ENCODE assay signal across 17 cellular contexts in genomic region chr6:44974511-44974910, GRCh38.
A peak's percentile ranks its signal among the peaks of the same experiment; 100 is the strongest.
DNase-seq lines count a peak whose midpoint lies in the region; ATAC-seq and TF ChIP-seq lines count a peak whose summit lies in the region.
"Had no signal": no experiment of that assay in that cellular context is flagged by ENCODE, and none has a peak within 500 bp of the region (broad histone marks: within the 10 kb centered on the region; RNA-seq: fewer than 3 reads in every experiment).

No MANE protein-coding gene starts in this region.

- peak overlapping the region; percentile 23 for H3K27ac Mint-ChIP-seq in activated naive CD8-positive, alpha-beta T cell treated with anti-CD3 and anti-CD28 coated beads for 36 hours
- peak overlapping the region in 6 of 9 donors; percentile 32 to 82 (median 76) for H3K27ac Mint-ChIP-seq in naive thymus-derived CD4-positive, alpha-beta T cell
- H3K27ac Mint-ChIP-seq: IgD-negative memory B cell had no signal

- H3K9me3 Mint-ChIP-seq in activated naive CD8-positive, alpha-beta T cell treated with anti-CD3 and anti-CD28 coated beads for 36 hours: peaks cover 25% of the 10 kb centered on the region
- peaks cover 4 to 24% (median 7%) of the 10 kb centered on the region in 11 donors for H3K9me3 Mint-ChIP-seq in naive thymus-derived CD4-positive, alpha-beta T cell

- H3K27me3 ChIP-seq in right atrium auricular region: no peaks in the 10 kb centered on the region
- H3K27me3 ChIP-seq in KMS-11 (ENCODE audit: insufficient read depth, low read depth): no peaks in the 10 kb centered on the region
- H3K27me3 ChIP-seq in naive thymus-derived CD4-positive, alpha-beta T cell (ENCODE audit: control insufficient read depth in 2 of 2, insufficient read depth in 2 of 2, low read length in 2 of 2): no peaks in the 10 kb centered on the region
- no peaks in the 10 kb centered on the region for H3K27me3 ChIP-seq in mammary epithelial cell (ENCODE audit: insufficient read depth, low read length)

- H3K4me2 ChIP-seq in KMS-11 (peak overlapping the region; percentile 4; the same call in 1 of the 2 replicates), mammary epithelial cell (ENCODE audit: insufficient read depth, low read depth, low read length) (no peak overlapping the region)

- H3K4me1 ChIP-seq in right atrium auricular region (no peaks in the 10 kb centered on the region), KMS-11 (ENCODE audit: low read depth, poor library complexity, severe bottlenecking) (peaks cover 68% of the 10 kb centered on the region), mammary epithelial cell (ENCODE audit: insufficient read depth, low read length) (no peaks in the 10 kb centered on the region)
- H3K4me1 ChIP-seq in naive thymus-derived CD4-positive, alpha-beta T cell (ENCODE audit: control insufficient read depth in 2 of 2, insufficient read depth in 2 of 2, low read length in 2 of 2): peaks cover 6 to 23% of the 10 kb centered on the region in 2 donors

- CTCF ChIA-PET in naive thymus-derived CD4-positive, alpha-beta T cell (lab: Charles Lee): interaction anchor here (1.2 kb wide), 1 partner anchor 9 kb away, joined by 3 read pairs; no protein-coding TSS in a partner anchor
- CTCF ChIA-PET in mammary epithelial cell (lab: Charles Lee; ENCODE audit: low non-redundant PET): no interaction called here

- H3K9me3 ChIP-seq in right atrium auricular region (no peaks in the 10 kb centered on the region), mammary epithelial cell (replicated peaks; ENCODE audit: insufficient read depth, low read length) (peaks cover 11% of the 10 kb centered on the region)
- peaks cover 0 to 3% (median 0%) of the 10 kb centered on the region in 3 experiments for H3K9me3 ChIP-seq in naive thymus-derived CD4-positive, alpha-beta T cell (ENCODE audit: control insufficient read depth in 2 of 3, low read length in 3 of 3)

- dilution Hi-C loops in mammary epithelial cell (cut with HindIII; ENCODE audit: low sequenced_read_pairs): no loop called here

- peaks cover 3% of the 10 kb centered on the region; the same call in 1 of the 2 replicates for H3K79me2 ChIP-seq in KMS-11 (ENCODE audit: insufficient read depth, low read depth)
- no peaks in the 10 kb centered on the region for H3K79me2 ChIP-seq in mammary epithelial cell (ENCODE audit: insufficient read depth, low read length)

- DNase-seq in Right ventricle myocardium inferior (ENCODE audit: missing footprints): no peak
- no peak for DNase-seq in right atrium auricular region (ENCODE audit: low spot score)
- DNase-seq in activated naive CD8-positive, alpha-beta T cell treated with anti-CD3 and anti-CD28 coated beads for 36 hours: no peak
- no peak for DNase-seq in naive thymus-derived CD4-positive, alpha-beta T cell
- DNase-seq in mammary epithelial cell: no peak
- no peak for DNase-seq in GF-D8 (lab: John Stamatoyannopoulos, UW)
- DNase-seq: AML-193, C1 segment of cervical spinal cord, EL, Kasumi-1, NCI-H1694, NCI-H2081, NCI-H2171 treated with DMSO at 0.1 percent for 48 hours, NCI-H526 had no signal

- H3K27ac ChIP-seq in right atrium auricular region (no peak overlapping the region), KMS-11 (peak overlapping the region; percentile 96; the same call in 1 of the 2 replicates), mammary epithelial cell (ENCODE audit: insufficient read depth, low read depth, low read length) (no peak overlapping the region)
- H3K27ac ChIP-seq in naive thymus-derived CD4-positive, alpha-beta T cell (ENCODE audit: low read depth, low read length): no peak overlapping the region

- no peak overlapping the region for H3K4me3 Mint-ChIP-seq in activated naive CD8-positive, alpha-beta T cell treated with anti-CD3 and anti-CD28 coated beads for 36 hours
- H3K4me3 Mint-ChIP-seq in naive thymus-derived CD4-positive, alpha-beta T cell: no peak overlapping the region
- H3K4me3 Mint-ChIP-seq: IgD-negative memory B cell had no signal

- BruUV-seq in mammary epithelial cell (replicated peaks; lab: Mats Ljungman, UMichigan): no TSS peak

- no peak overlapping the region for H3K9ac ChIP-seq in KMS-11
- H3K9ac ChIP-seq in mammary epithelial cell (ENCODE audit: insufficient read depth, low read length): no peak overlapping the region

- H3K27me3 Mint-ChIP-seq in activated naive CD8-positive, alpha-beta T cell treated with anti-CD3 and anti-CD28 coated beads for 36 hours: no peaks in the 10 kb centered on the region
- no peaks in the 10 kb centered on the region for H3K27me3 Mint-ChIP-seq in naive thymus-derived CD4-positive, alpha-beta T cell

- POLR2A ChIA-PET in naive thymus-derived CD4-positive, alpha-beta T cell (lab: Charles Lee): interaction anchor here (0.7 kb wide), 1 partner anchor 15 kb away, joined by 3 read pairs; no protein-coding TSS in a partner anchor

- WGBS in mammary epithelial cell (ENCODE audit: low coverage, missing lambda C conversion rate): 80% methylated on average over 1 of the region's 2 CpGs

- H3K4me3 ChIP-seq in right atrium auricular region: no peak overlapping the region
- H3K4me3 ChIP-seq in KMS-11 (IDR thresholded peaks at IDR 0.05; ENCODE audit: insufficient read depth, low read depth, low read length): no peak overlapping the region
- H3K4me3 ChIP-seq in naive thymus-derived CD4-positive, alpha-beta T cell (ENCODE audit: low read length): no peak overlapping the region
- no peak overlapping the region for H3K4me3 ChIP-seq in mammary epithelial cell (replicated peaks in 1 of 3; ENCODE audit: insufficient read depth in 1 of 3, low read depth in 2 of 3, low read length in 3 of 3)

- H3K36me3 Mint-ChIP-seq in activated naive CD8-positive, alpha-beta T cell treated with anti-CD3 and anti-CD28 coated beads for 36 hours: peaks cover 48% of the 10 kb centered on the region
- H3K36me3 Mint-ChIP-seq in naive thymus-derived CD4-positive, alpha-beta T cell: peaks cover 6 to 32% (median 7%) of the 10 kb centered on the region in 5 donors

- peak; percentile 56 for ATAC-seq in Right ventricle myocardium inferior
- ATAC-seq in naive thymus-derived CD4-positive, alpha-beta T cell: no peak
- no peak for ATAC-seq in HG03025 (IDR thresholded peaks at IDR 0.05; ENCODE audit: low FRiP score, unreplicated experiment)

- TF ChIP-seq CTCF in right atrium auricular region (IDR thresholded peaks at IDR 0.05) (no peak), KMS-11 (conservative IDR thresholded peaks at IDR 0.05; ENCODE audit: low read depth, low read length) (no peak), mammary epithelial cell (conservative IDR thresholded peaks at IDR 0.05 in 1 of 2, IDR thresholded peaks at IDR 0.05 in 1 of 2; ENCODE audit: extremely low read depth in 1 of 2, insufficient read depth in 1 of 2, low read depth in 1 of 2, low read length in 2 of 2) (no peak)

- H2AFZ ChIP-seq in KMS-11 (ENCODE audit: low read depth): no peak overlapping the region
- H2AFZ ChIP-seq in mammary epithelial cell (ENCODE audit: low read depth, low read length): no peak overlapping the region

- no peaks in the 10 kb centered on the region for H4K20me1 ChIP-seq in KMS-11 (ENCODE audit: insufficient read depth)
- H4K20me1 ChIP-seq in mammary epithelial cell (ENCODE audit: insufficient read depth, low read length): no peaks in the 10 kb centered on the region

- intact Hi-C loops in Right ventricle myocardium inferior (cut with DNase I): no loop called here
- intact Hi-C loops in naive thymus-derived CD4-positive, alpha-beta T cell (cut with micrococcal nuclease): loop anchor here in 1 of 2 donors (10.0 kb wide), 1 partner anchor 190 kb away; no protein-coding TSS in a partner anchor
- intact Hi-C loops in mammary epithelial cell (cut with micrococcal nuclease): no loop called here

- H3K4me1 Mint-ChIP-seq in activated naive CD8-positive, alpha-beta T cell treated with anti-CD3 and anti-CD28 coated beads for 36 hours: peaks cover 41% of the 10 kb centered on the region
- peaks cover 8 to 77% (median 55%) of the 10 kb centered on the region in 7 donors for H3K4me1 Mint-ChIP-seq in naive thymus-derived CD4-positive, alpha-beta T cell

- in situ Hi-C loops in mammary epithelial cell (cut with MboI; ENCODE audit: low sequenced_read_pairs in 2 of 2): no loop called here

- H3K36me3 ChIP-seq in right atrium auricular region (no peaks in the 10 kb centered on the region), KMS-11 (ENCODE audit: insufficient read depth) (no peaks in the 10 kb centered on the region), mammary epithelial cell (ENCODE audit: insufficient read depth, low read length) (no peaks in the 10 kb centered on the region)
- H3K36me3 ChIP-seq in naive thymus-derived CD4-positive, alpha-beta T cell (ENCODE audit: control insufficient read depth in 2 of 3, insufficient read depth in 3 of 3, low read length in 3 of 3): no peaks in the 10 kb centered on the region
